In genomic region chrX:120213438-120214265, GRCh38 we compare ENCODE assay signal across 9 cellular contexts. TPM values are rescaled to one million over a fixed set of nuclear protein-coding genes. Genes with fewer than 3 reads are reported as not detected.
A peak's percentile ranks its signal among the peaks of the same experiment; 100 is the strongest.
DNase-seq lines count a peak whose midpoint lies in the region; ATAC-seq and TF ChIP-seq lines count a peak whose summit lies in the region.
"Had no signal": no experiment of that assay in that cellular context is flagged by ENCODE, and none has a peak within 500 bp of the region (broad histone marks: within the 10 kb centered on the region; RNA-seq: fewer than 3 reads in every experiment).

No MANE protein-coding gene starts in this region.

- H3K9me3 ChIP-seq in SU-DHL-6 (ENCODE audit: insufficient read depth, low read length) (no peaks in the 10 kb centered on the region), adrenal gland (replicated peaks in 1 of 3) (no peaks in the 10 kb centered on the region), right atrium auricular region (no peaks in the 10 kb centered on the region), sigmoid colon (no peaks in the 10 kb centered on the region)

- TF ChIP-seq CTCF in LNCaP clone FGC (IDR thresholded peaks at IDR 0.05; ENCODE audit: control insufficient read depth, extremely low read depth, insufficient read depth): peak; percentile 70
- peak; percentile 47 for TF ChIP-seq CTCF in SU-DHL-6 (IDR thresholded peaks at IDR 0.05; ENCODE audit: insufficient read depth, low read length, poor library complexity, severe bottlenecking)
- TF ChIP-seq CTCF in adrenal gland (IDR thresholded peaks at IDR 0.05): peak; percentile 57 to 72 (median 59)
- peak; percentile 54 to 84 for TF ChIP-seq CTCF in right atrium auricular region (IDR thresholded peaks at IDR 0.05)
- peak; percentile 31 to 63 (median 36) for TF ChIP-seq CTCF in sigmoid colon (IDR thresholded peaks at IDR 0.05)

- no peaks in the 10 kb centered on the region for H3K9me3 Mint-ChIP-seq in stimulated activated memory B cell treated with anti-CD40 and anti-IgM and Interleukin-4, amounts not matched to agents 10 μg/mL and 1 μg/mL and 100 μg/mL, for 72 hours

- peaks cover 10% of the 10 kb centered on the region for H3K4me1 Mint-ChIP-seq in stimulated activated memory B cell treated with anti-CD40 and anti-IgM and Interleukin-4, amounts not matched to agents 10 μg/mL and 1 μg/mL and 100 μg/mL, for 72 hours

- H3F3A ChIP-seq in SU-DHL-6 (ENCODE audit: insufficient read depth): no peaks in the 10 kb centered on the region

- H3K36me3 ChIP-seq in SU-DHL-6 (ENCODE audit: low read length): no peaks in the 10 kb centered on the region
- H3K36me3 ChIP-seq in adrenal gland (replicated peaks in 1 of 2): no peaks in the 10 kb centered on the region
- H3K36me3 ChIP-seq in right atrium auricular region: no peaks in the 10 kb centered on the region
- no peaks in the 10 kb centered on the region for H3K36me3 ChIP-seq in sigmoid colon

- H3K9ac ChIP-seq in SU-DHL-6 (ENCODE audit: low read length): no peak overlapping the region

- no peak overlapping the region for H2AFZ ChIP-seq in SU-DHL-6 (ENCODE audit: low read depth, low read length, severe bottlenecking)

- no peak for TF ChIP-seq POLR2A in adrenal gland (IDR thresholded peaks at IDR 0.05)
- no peak for TF ChIP-seq POLR2A in sigmoid colon (IDR thresholded peaks at IDR 0.05)

- H3K36me3 Mint-ChIP-seq in stimulated activated memory B cell treated with anti-CD40 and anti-IgM and Interleukin-4, amounts not matched to agents 10 μg/mL and 1 μg/mL and 100 μg/mL, for 72 hours: no peaks in the 10 kb centered on the region

- no peaks in the 10 kb centered on the region for H3K27me3 ChIP-seq in SU-DHL-6 (ENCODE audit: low read length)
- H3K27me3 ChIP-seq in adrenal gland: no peaks in the 10 kb centered on the region
- no peaks in the 10 kb centered on the region for H3K27me3 ChIP-seq in right atrium auricular region
- no peaks in the 10 kb centered on the region for H3K27me3 ChIP-seq in sigmoid colon

- DNase-seq in D341Med (ENCODE audit: low spot score) (peak; percentile 66), LNCaP clone FGC (ENCODE audit: low read depth) (no peak), adrenal gland (peak; percentile 58 to 83 (median 68)), right atrium auricular region (ENCODE audit: low spot score) (no peak), sigmoid colon (no peak)

- H3K27ac Mint-ChIP-seq in stimulated activated memory B cell treated with anti-CD40 and anti-IgM and Interleukin-4, amounts not matched to agents 10 μg/mL and 1 μg/mL and 100 μg/mL, for 72 hours: no peak overlapping the region

- peak; percentile 55 for ATAC-seq in GM21423 (IDR thresholded peaks at IDR 0.05; ENCODE audit: unreplicated experiment)
- ATAC-seq in stimulated activated memory B cell treated with anti-CD40 and anti-IgM and Interleukin-4, amounts not matched to agents 10 μg/mL and 1 μg/mL and 100 μg/mL, for 72 hours: no peak

- 14 to 29% (median 28%) methylated on average over 5 to 8 of the region's 8 CpGs for WGBS in adrenal gland, 4 donors
- 26 to 28% methylated on average over 8 of the region's 8 CpGs for WGBS in sigmoid colon, 2 donors

- no peaks in the 10 kb centered on the region for H3K27me3 Mint-ChIP-seq in stimulated activated memory B cell treated with anti-CD40 and anti-IgM and Interleukin-4, amounts not matched to agents 10 μg/mL and 1 μg/mL and 100 μg/mL, for 72 hours

- H3K4me1 ChIP-seq in adrenal gland (replicated peaks in 1 of 2): no peaks in the 10 kb centered on the region
- H3K4me1 ChIP-seq in right atrium auricular region: no peaks in the 10 kb centered on the region
- no peaks in the 10 kb centered on the region for H3K4me1 ChIP-seq in sigmoid colon

- no peak overlapping the region for H3K4me2 ChIP-seq in SU-DHL-6 (ENCODE audit: low read depth, low read length, poor library complexity, severe bottlenecking)

- H3K27ac ChIP-seq in SU-DHL-6 (ENCODE audit: low read depth, low read length): no peak overlapping the region
- peak overlapping the region in 1 of 5 donors; percentile 25 for H3K27ac ChIP-seq in adrenal gland
- no peak overlapping the region for H3K27ac ChIP-seq in right atrium auricular region
- H3K27ac ChIP-seq in sigmoid colon: no peak overlapping the region

- H4K20me1 ChIP-seq in SU-DHL-6 (ENCODE audit: low read depth, low read length): no peaks in the 10 kb centered on the region

- H3K4me3 ChIP-seq in LNCaP clone FGC (ENCODE audit: low read depth, low read length) (no peak overlapping the region), SU-DHL-6 (ENCODE audit: insufficient read depth, low read length, poor library complexity, severe bottlenecking) (no peak overlapping the region), adrenal gland (no peak overlapping the region), right atrium auricular region (no peak overlapping the region), sigmoid colon (no peak overlapping the region)

- no peaks in the 10 kb centered on the region for H3K79me2 ChIP-seq in SU-DHL-6 (ENCODE audit: insufficient read depth, low read length)

- no peaks in the 10 kb centered on the region for H3K9me2 ChIP-seq in SU-DHL-6 (replicated peaks; ENCODE audit: insufficient read depth, low read length)

- no peak overlapping the region for H3K4me3 Mint-ChIP-seq in stimulated activated memory B cell treated with anti-CD40 and anti-IgM and Interleukin-4, amounts not matched to agents 10 μg/mL and 1 μg/mL and 100 μg/mL, for 72 hours

- intact Hi-C loops in adrenal gland (cut with DNase I): no loop called here
- intact Hi-C loops in sigmoid colon (cut with DNase I): loop anchor here (10.0 kb wide), 1 partner anchor 179 kb away; no protein-coding TSS in a partner anchor

- TF ChIP-seq EP300 in sigmoid colon (IDR thresholded peaks at IDR 0.05): no peak

RNA-seq across cellular contexts. Expression of gene ZBTB33, which starts 37.0 kb away (rescaled TPM):
- total RNA-seq in adrenal gland: 10 to 100 TPM in 6 of 8 donors, 1 to 10 TPM in 2; 9.8 to 34.8 (median 14.7) TPM
- polyA plus RNA-seq in adrenal gland: 10 to 100 TPM in 1 of 3 donors, 1 to 10 TPM in 2; 1.9 to 14.4 (median 2.7) TPM
- total RNA-seq in right atrium auricular region: 1 to 10 TPM; 6.0 to 6.3 TPM
- total RNA-seq in sigmoid colon: 10 to 100 TPM in 2 of 4 donors, 1 to 10 TPM in 2; 5.8 to 13.2 (median 9.8) TPM
- polyA plus RNA-seq in sigmoid colon: 1 to 10 TPM; 4.2 to 5.8 (median 5.8) TPM

RNA-seq across cellular contexts. Expression of gene RHOXF2, which starts 55.2 kb away (rescaled TPM):
- total RNA-seq in adrenal gland (under 1 TPM in 2 of 8 donors, not detected in 6; 0.15 to 0.18 TPM), right atrium auricular region (not detected), sigmoid colon (not detected)
- polyA plus RNA-seq in adrenal gland (under 1 TPM in 1 of 3 donors, not detected in 2; 0.08 TPM), sigmoid colon (not detected)
- polyA plus RNA-seq: adipose tissue had no signal

Comparison
In these comparisons a context has a peak if more than half of its experiments do, and no peak if none do; other contexts are left out.
1. DNase-seq: peak in D341Med (single experiment) and adrenal gland (7 of 7); none in LNCaP clone FGC (single experiment), right atrium auricular region (single experiment) and sigmoid colon (single experiment).
2. Peak in every context shown above with its lines, with median percentiles within 50 percentile points of each other: CTCF ChIP-seq.